30 cellular contexts compared by ENCODE assay signal in genomic region chr12:60196366-60196765, GRCh38.
"Had no signal": no experiment of that assay in that cellular context is flagged by ENCODE, and none has a peak within 500 bp of the region (broad histone marks: within the 10 kb centered on the region; RNA-seq: fewer than 3 reads in every experiment).

No MANE protein-coding gene starts in this region.

- H3K9ac ChIP-seq: parathyroid adenoma had no signal

- H3K79me2 ChIP-seq: parathyroid adenoma had no signal

- H3K9me3 Mint-ChIP-seq: nephron progenitor cell, neural crest cell, type B pancreatic cell had no signal

- H3K27ac Mint-ChIP-seq: naive B cell; naive thymus-derived CD8-positive, alpha-beta T cell; natural killer cell treated with Interleukin-12 subunit alpha and Interleukin-12 subunit beta and Interleukin-15 and Interleukin-18, amount 100 ng/mL, for 72 hours; nephron progenitor cell; progenitor cell of endocrine pancreas; stimulated activated effector memory CD8-positive, alpha-beta T cell treated with anti-CD3 and anti-CD28 coated beads, Interleukin-12 subunit alpha, Interleukin-12 subunit beta, amount 100 ng/mL, for 72 hours; stimulated activated naive B cell treated with anti-CD40 and anti-IgM and Interleukin-4, amounts not matched to agents 10 μg/mL and 1 μg/mL and 100 μg/mL, for 72 hours; stimulated activated naive CD8-positive, alpha-beta T cell treated with anti-CD3 and anti-CD28 coated beads, Interleukin-15, Interleukin-2, amounts not matched to agents 100 ng/mL and 50 ng/mL, for 24 hours; type B pancreatic cell had no signal

- H3K4me2 ChIP-seq: smooth muscle cell had no signal

- H3K9me3 ChIP-seq: neutrophil, ovary, psoas muscle, right lobe of liver, spleen, stomach, thoracic aorta, thyroid gland, tibial nerve, upper lobe of right lung, uterus had no signal

- H3K27ac ChIP-seq: neutrophil, ovary, parathyroid adenoma, psoas muscle, right lobe of liver, skin epidermis, spleen, stomach, thoracic aorta, thyroid gland, tibial nerve, upper lobe of right lung, uterus had no signal

- DNase-seq: naive B cell; naive thymus-derived CD8-positive, alpha-beta T cell; nephron progenitor cell; nucleus accumbens; ovary; psoas muscle; right lobe of liver; spleen; stimulated activated CD4-positive, alpha-beta T cell treated with anti-CD3 and anti-CD28 coated beads, Interleukin-12 subunit alpha, Interleukin-12 subunit beta, amount 100 ng/mL, for 4 hours; stimulated activated CD4-positive, alpha-beta T cell treated with anti-CD3 and anti-CD28 coated beads, Interleukin-1b, Interleukin-23, amount 100 ng/mL, for 48 hours; stimulated activated CD4-positive, alpha-beta T cell treated with anti-CD3 and anti-CD28 coated beads, Interleukin-4, amount 100 ng/mL, for 24 hours; stimulated activated naive B cell treated with anti-CD40 and anti-IgM and Interleukin-4, amounts not matched to agents 10 μg/mL and 1 μg/mL and 100 μg/mL, for 72 hours; stimulated activated naive CD4-positive, alpha-beta T cell treated with Interleukin-2 at 50 U/mL for 16 hours; stomach; thyroid gland; upper lobe of right lung; uterus had no signal

- H3K4me3 Mint-ChIP-seq: naive B cell; naive thymus-derived CD8-positive, alpha-beta T cell; natural killer cell treated with Interleukin-12 subunit alpha and Interleukin-12 subunit beta and Interleukin-15 and Interleukin-18, amount 100 ng/mL, for 72 hours; nephron progenitor cell; neural crest cell; stimulated activated effector memory CD8-positive, alpha-beta T cell treated with anti-CD3 and anti-CD28 coated beads, Interleukin-12 subunit alpha, Interleukin-12 subunit beta, amount 100 ng/mL, for 72 hours; stimulated activated naive B cell treated with anti-CD40 and anti-IgM and Interleukin-4, amounts not matched to agents 10 μg/mL and 1 μg/mL and 100 μg/mL, for 72 hours; stimulated activated naive CD8-positive, alpha-beta T cell treated with anti-CD3 and anti-CD28 coated beads, Interleukin-15, Interleukin-2, amounts not matched to agents 100 ng/mL and 50 ng/mL, for 24 hours; type B pancreatic cell had no signal

- H3K27me3 ChIP-seq: neutrophil, ovary, right lobe of liver, spleen, stomach, thyroid gland, tibial nerve, upper lobe of right lung, uterus had no signal

- H3K36me3 ChIP-seq: neutrophil, ovary, right lobe of liver, spleen, stomach, thoracic aorta, thyroid gland, tibial nerve, upper lobe of right lung, uterus had no signal

- H3K36me3 Mint-ChIP-seq: naive B cell; naive thymus-derived CD8-positive, alpha-beta T cell; natural killer cell treated with Interleukin-12 subunit alpha and Interleukin-12 subunit beta and Interleukin-15 and Interleukin-18, amount 100 ng/mL, for 72 hours; stimulated activated effector memory CD8-positive, alpha-beta T cell treated with anti-CD3 and anti-CD28 coated beads, Interleukin-12 subunit alpha, Interleukin-12 subunit beta, amount 100 ng/mL, for 72 hours; stimulated activated naive B cell treated with anti-CD40 and anti-IgM and Interleukin-4, amounts not matched to agents 10 μg/mL and 1 μg/mL and 100 μg/mL, for 72 hours; type B pancreatic cell had no signal

- H2AFZ ChIP-seq: parathyroid adenoma had no signal

- H3K4me3 ChIP-seq: ovary, psoas muscle, right lobe of liver, skin epidermis, smooth muscle cell, spleen, stomach, thoracic aorta, thyroid gland, tibial nerve, upper lobe of right lung, uterus had no signal

- H3K4me1 ChIP-seq: parathyroid adenoma, psoas muscle, right lobe of liver, spleen, stomach, thyroid gland, tibial nerve, upper lobe of right lung, uterus had no signal

- H3K4me1 Mint-ChIP-seq: naive B cell; naive thymus-derived CD8-positive, alpha-beta T cell; nephron progenitor cell; neural crest cell; stimulated activated effector memory CD8-positive, alpha-beta T cell treated with anti-CD3 and anti-CD28 coated beads, Interleukin-12 subunit alpha, Interleukin-12 subunit beta, amount 100 ng/mL, for 72 hours; stimulated activated naive B cell treated with anti-CD40 and anti-IgM and Interleukin-4, amounts not matched to agents 10 μg/mL and 1 μg/mL and 100 μg/mL, for 72 hours had no signal

- H3K27me3 Mint-ChIP-seq: naive B cell; naive thymus-derived CD8-positive, alpha-beta T cell; natural killer cell treated with Interleukin-12 subunit alpha and Interleukin-12 subunit beta and Interleukin-15 and Interleukin-18, amount 100 ng/mL, for 72 hours; progenitor cell of endocrine pancreas; stimulated activated naive B cell treated with anti-CD40 and anti-IgM and Interleukin-4, amounts not matched to agents 10 μg/mL and 1 μg/mL and 100 μg/mL, for 72 hours; stimulated activated naive CD8-positive, alpha-beta T cell treated with anti-CD3 and anti-CD28 coated beads, Interleukin-15, Interleukin-2, amounts not matched to agents 100 ng/mL and 50 ng/mL, for 24 hours; type B pancreatic cell had no signal

- ATAC-seq: naive thymus-derived CD8-positive, alpha-beta T cell; natural killer cell treated with Interleukin-12 subunit alpha and Interleukin-12 subunit beta and Interleukin-15 and Interleukin-18, amount 100 ng/mL, for 72 hours; psoas muscle; right cardiac atrium; right lobe of liver; stimulated activated effector memory CD8-positive, alpha-beta T cell treated with anti-CD3 and anti-CD28 coated beads, Interleukin-12 subunit alpha, Interleukin-12 subunit beta, amount 100 ng/mL, for 72 hours; stimulated activated naive B cell treated with anti-CD40 and anti-IgM and Interleukin-4, amounts not matched to agents 10 μg/mL and 1 μg/mL and 100 μg/mL, for 72 hours; upper lobe of right lung had no signal
